In the genomic region with DNA sequence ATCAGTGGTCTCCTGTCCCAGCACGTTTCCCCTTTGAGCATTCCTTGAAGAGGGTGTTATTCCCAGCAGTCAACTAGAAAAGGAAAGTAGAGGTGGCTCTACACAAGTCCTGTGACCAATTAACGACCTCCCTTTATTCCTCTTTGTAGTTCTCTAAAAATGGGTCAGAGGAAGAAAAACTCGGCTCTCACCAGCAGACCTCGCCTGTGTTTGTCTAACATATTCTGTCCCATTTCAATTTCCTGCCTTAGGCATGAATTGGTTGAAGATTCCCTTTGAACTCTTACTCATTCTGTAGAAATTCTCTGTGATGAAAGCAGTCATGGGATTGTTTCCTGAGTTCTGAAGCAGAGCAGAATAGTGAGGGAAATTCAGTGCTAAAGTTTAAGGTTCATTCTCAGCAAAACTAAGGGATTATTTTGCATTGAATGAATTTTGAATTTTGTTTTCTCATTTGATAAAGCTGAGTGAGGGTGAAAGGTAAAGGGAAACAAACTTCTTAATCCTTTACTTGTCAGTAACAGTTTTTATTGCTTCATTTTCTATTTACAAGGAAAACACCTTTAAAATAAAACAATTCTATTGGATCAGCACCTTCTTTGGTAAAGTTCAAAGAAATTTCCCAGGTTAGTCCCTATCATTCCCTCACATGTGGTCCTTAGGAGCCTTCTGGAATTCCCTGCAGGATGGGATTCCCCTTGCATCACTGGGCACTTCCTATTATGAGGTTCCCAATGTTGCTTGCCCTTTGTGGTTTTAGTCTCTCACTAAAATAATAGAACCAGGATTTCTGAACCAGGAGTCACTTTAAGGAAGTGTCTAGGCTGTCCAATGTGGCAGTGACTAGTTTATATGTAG, we compare ENCODE assay signal across 1 cellular context.
TF ChIP-seq lines count a peak whose summit lies in the region.

No MANE protein-coding gene starts in this region.

TF ChIP-seq in HepG2, 621 proteins besides CTCF, POLR2A, EP300 and RAD21 (continued from another document and continues in another):
- TF ChIP-seq, protein P1, sequence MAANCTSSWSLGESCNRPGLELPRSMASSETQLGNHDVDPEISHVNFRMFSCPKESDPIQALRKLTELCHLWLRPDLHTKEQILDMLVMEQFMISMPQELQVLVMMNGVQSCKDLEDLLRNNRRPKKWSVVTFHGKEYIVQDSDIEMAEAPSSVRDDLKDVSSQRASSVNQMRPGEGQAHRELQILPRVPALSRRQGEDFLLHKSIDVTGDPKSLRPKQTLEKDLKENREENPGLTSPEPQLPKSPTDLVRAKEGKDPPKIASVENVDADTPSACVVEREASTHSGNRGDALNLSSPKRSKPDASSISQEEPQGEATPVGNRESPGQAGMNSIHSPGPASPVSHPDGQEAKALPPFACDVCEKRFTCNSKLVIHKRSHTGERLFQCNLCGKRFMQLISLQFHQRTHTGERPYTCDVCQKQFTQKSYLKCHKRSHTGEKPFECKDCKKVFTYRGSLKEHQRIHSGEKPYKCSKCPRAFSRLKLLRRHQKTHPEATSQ (CRISPR knock-in tag; IDR thresholded peaks at IDR 0.05; ENCODE audit: borderline replicate concordance), result no peak
- TF ChIP-seq ZNF589 (CRISPR knock-in tag; conservative IDR thresholded peaks at IDR 0.05) (no peak), ZNF569 (CRISPR knock-in tag; IDR thresholded peaks at IDR 0.05; ENCODE audit: borderline replicate concordance) (no peak), SRY (CRISPR knock-in tag; IDR thresholded peaks at IDR 0.05) (no peak), TOPORS (CRISPR knock-in tag; IDR thresholded peaks at IDR 0.05) (no peak), ZNF546 (CRISPR knock-in tag; conservative IDR thresholded peaks at IDR 0.05) (no peak), ZEB1 (IDR thresholded peaks at IDR 0.05; ENCODE audit: insufficient replicate concordance, low read depth) (no peak), ZBTB21 (CRISPR knock-in tag; IDR thresholded peaks at IDR 0.05) (no peak; the same call in 1 of the 2 replicates), TARDBP (CRISPR knock-in tag; IDR thresholded peaks at IDR 0.05) (peak; percentile 90), MAFK (conservative IDR thresholded peaks at IDR 0.05 in 1 of 2, IDR thresholded peaks at IDR 0.05 in 1 of 2; ENCODE audit: low read length in 2 of 2) (peak in 1 of 2 experiments; percentile 4; a peak in 2 of 4 replicates), ZZZ3 (CRISPR knock-in tag; IDR thresholded peaks at IDR 0.05; ENCODE audit: borderline replicate concordance) (peak; percentile 40; the same call in 1 of the 2 replicates), ATF7 (IDR thresholded peaks at IDR 0.05) (no peak), ATF7 (CRISPR knock-in tag; IDR thresholded peaks at IDR 0.05) (no peak; the same call in 1 of the 2 replicates), BHLHE40 (IDR thresholded peaks at IDR 0.05; ENCODE audit: low read length) (peak; percentile 21; the same call in 1 of the 2 replicates), NFIB (CRISPR knock-in tag; IDR thresholded peaks at IDR 0.05; ENCODE audit: borderline replicate concordance) (no peak), ZNF121 (CRISPR knock-in tag; IDR thresholded peaks at IDR 0.05) (peak; percentile 68; the same call in 1 of the 2 replicates), TMF1 (CRISPR knock-in tag; IDR thresholded peaks at IDR 0.05; ENCODE audit: low read depth) (no peak), NPAS2 (CRISPR knock-in tag; IDR thresholded peaks at IDR 0.05; ENCODE audit: borderline replicate concordance) (no peak), ZNF441 (CRISPR knock-in tag; IDR thresholded peaks at IDR 0.05; ENCODE audit: borderline replicate concordance) (no peak), U2AF1 (optimal IDR thresholded peaks at IDR 0.05; ENCODE audit: low read depth, low read length) (no peak), ZNF329 (CRISPR knock-in tag; IDR thresholded peaks at IDR 0.05; ENCODE audit: low read depth) (no peak), ZBTB20 (CRISPR knock-in tag; IDR thresholded peaks at IDR 0.05; ENCODE audit: borderline replicate concordance, low read depth) (peak; percentile 65; the same call in 1 of the 2 replicates), ZNF558 (CRISPR knock-in tag; IDR thresholded peaks at IDR 0.05; ENCODE audit: borderline replicate concordance) (no peak), ZNF446 (CRISPR knock-in tag; IDR thresholded peaks at IDR 0.05) (no peak), ELF1 (CRISPR knock-in tag; IDR thresholded peaks at IDR 0.05) (peak; percentile 58), FOXP1 (IDR thresholded peaks at IDR 0.05) (no peak), FOXP1 (CRISPR knock-in tag; IDR thresholded peaks at IDR 0.05) (peak; percentile 81), MAFF (IDR thresholded peaks at IDR 0.05; ENCODE audit: low read depth, low read length) (peak; percentile 28), ZNF160 (CRISPR knock-in tag; IDR thresholded peaks at IDR 0.05) (no peak)
- TF ChIP-seq, protein P2, sequence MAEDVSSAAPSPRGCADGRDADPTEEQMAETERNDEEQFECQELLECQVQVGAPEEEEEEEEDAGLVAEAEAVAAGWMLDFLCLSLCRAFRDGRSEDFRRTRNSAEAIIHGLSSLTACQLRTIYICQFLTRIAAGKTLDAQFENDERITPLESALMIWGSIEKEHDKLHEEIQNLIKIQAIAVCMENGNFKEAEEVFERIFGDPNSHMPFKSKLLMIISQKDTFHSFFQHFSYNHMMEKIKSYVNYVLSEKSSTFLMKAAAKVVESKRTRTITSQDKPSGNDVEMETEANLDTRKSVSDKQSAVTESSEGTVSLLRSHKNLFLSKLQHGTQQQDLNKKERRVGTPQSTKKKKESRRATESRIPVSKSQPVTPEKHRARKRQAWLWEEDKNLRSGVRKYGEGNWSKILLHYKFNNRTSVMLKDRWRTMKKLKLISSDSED (CRISPR knock-in tag; IDR thresholded peaks at IDR 0.05), result no peak
- TF ChIP-seq, protein P3, sequence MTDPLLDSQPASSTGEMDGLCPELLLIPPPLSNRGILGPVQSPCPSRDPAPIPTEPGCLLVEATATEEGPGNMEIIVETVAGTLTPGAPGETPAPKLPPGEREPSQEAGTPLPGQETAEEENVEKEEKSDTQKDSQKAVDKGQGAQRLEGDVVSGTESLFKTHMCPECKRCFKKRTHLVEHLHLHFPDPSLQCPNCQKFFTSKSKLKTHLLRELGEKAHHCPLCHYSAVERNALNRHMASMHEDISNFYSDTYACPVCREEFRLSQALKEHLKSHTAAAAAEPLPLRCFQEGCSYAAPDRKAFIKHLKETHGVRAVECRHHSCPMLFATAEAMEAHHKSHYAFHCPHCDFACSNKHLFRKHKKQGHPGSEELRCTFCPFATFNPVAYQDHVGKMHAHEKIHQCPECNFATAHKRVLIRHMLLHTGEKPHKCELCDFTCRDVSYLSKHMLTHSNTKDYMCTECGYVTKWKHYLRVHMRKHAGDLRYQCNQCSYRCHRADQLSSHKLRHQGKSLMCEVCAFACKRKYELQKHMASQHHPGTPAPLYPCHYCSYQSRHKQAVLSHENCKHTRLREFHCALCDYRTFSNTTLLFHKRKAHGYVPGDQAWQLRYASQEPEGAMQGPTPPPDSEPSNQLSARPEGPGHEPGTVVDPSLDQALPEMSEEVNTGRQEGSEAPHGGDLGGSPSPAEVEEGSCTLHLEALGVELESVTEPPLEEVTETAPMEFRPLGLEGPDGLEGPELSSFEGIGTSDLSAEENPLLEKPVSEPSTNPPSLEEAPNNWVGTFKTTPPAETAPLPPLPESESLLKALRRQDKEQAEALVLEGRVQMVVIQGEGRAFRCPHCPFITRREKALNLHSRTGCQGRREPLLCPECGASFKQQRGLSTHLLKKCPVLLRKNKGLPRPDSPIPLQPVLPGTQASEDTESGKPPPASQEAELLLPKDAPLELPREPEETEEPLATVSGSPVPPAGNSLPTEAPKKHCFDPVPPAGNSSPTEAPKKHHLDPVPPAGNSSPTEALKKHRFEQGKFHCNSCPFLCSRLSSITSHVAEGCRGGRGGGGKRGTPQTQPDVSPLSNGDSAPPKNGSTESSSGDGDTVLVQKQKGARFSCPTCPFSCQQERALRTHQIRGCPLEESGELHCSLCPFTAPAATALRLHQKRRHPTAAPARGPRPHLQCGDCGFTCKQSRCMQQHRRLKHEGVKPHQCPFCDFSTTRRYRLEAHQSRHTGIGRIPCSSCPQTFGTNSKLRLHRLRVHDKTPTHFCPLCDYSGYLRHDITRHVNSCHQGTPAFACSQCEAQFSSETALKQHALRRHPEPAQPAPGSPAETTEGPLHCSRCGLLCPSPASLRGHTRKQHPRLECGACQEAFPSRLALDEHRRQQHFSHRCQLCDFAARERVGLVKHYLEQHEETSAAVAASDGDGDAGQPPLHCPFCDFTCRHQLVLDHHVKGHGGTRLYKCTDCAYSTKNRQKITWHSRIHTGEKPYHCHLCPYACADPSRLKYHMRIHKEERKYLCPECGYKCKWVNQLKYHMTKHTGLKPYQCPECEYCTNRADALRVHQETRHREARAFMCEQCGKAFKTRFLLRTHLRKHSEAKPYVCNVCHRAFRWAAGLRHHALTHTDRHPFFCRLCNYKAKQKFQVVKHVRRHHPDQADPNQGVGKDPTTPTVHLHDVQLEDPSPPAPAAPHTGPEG (CRISPR knock-in tag; IDR thresholded peaks at IDR 0.05), result no peak; the same call in 1 of the 2 replicates
- TF ChIP-seq, protein P4, sequence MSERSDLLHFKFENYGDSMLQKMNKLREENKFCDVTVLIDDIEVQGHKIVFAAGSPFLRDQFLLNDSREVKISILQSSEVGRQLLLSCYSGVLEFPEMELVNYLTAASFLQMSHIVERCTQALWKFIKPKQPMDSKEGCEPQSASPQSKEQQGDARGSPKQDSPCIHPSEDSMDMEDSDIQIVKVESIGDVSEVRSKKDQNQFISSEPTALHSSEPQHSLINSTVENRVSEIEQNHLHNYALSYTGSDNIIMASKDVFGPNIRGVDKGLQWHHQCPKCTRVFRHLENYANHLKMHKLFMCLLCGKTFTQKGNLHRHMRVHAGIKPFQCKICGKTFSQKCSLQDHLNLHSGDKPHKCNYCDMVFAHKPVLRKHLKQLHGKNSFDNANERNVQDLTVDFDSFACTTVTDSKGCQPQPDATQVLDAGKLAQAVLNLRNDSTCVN (CRISPR knock-in tag; IDR thresholded peaks at IDR 0.05; ENCODE audit: borderline replicate concordance), result no peak
- TF ChIP-seq, protein P5, sequence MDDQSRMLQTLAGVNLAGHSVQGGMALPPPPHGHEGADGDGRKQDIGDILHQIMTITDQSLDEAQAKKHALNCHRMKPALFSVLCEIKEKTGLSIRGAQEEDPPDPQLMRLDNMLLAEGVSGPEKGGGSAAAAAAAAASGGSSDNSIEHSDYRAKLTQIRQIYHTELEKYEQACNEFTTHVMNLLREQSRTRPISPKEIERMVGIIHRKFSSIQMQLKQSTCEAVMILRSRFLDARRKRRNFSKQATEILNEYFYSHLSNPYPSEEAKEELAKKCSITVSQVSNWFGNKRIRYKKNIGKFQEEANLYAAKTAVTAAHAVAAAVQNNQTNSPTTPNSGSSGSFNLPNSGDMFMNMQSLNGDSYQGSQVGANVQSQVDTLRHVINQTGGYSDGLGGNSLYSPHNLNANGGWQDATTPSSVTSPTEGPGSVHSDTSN (CRISPR knock-in tag; IDR thresholded peaks at IDR 0.05; ENCODE audit: borderline replicate concordance), result no peak
- TF ChIP-seq, protein P6, sequence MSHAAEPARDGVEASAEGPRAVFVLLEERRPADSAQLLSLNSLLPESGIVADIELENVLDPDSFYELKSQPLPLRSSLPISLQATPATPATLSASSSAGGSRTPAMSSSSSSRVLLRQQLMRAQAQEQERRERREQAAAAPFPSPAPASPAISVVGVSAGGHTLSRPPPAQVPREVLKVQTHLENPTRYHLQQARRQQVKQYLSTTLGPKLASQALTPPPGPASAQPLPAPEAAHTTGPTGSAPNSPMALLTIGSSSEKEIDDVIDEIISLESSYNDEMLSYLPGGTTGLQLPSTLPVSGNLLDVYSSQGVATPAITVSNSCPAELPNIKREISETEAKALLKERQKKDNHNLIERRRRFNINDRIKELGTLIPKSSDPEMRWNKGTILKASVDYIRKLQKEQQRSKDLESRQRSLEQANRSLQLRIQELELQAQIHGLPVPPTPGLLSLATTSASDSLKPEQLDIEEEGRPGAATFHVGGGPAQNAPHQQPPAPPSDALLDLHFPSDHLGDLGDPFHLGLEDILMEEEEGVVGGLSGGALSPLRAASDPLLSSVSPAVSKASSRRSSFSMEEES (CRISPR knock-in tag; IDR thresholded peaks at IDR 0.05), result peak; percentile 100
- TF ChIP-seq, protein P7, sequence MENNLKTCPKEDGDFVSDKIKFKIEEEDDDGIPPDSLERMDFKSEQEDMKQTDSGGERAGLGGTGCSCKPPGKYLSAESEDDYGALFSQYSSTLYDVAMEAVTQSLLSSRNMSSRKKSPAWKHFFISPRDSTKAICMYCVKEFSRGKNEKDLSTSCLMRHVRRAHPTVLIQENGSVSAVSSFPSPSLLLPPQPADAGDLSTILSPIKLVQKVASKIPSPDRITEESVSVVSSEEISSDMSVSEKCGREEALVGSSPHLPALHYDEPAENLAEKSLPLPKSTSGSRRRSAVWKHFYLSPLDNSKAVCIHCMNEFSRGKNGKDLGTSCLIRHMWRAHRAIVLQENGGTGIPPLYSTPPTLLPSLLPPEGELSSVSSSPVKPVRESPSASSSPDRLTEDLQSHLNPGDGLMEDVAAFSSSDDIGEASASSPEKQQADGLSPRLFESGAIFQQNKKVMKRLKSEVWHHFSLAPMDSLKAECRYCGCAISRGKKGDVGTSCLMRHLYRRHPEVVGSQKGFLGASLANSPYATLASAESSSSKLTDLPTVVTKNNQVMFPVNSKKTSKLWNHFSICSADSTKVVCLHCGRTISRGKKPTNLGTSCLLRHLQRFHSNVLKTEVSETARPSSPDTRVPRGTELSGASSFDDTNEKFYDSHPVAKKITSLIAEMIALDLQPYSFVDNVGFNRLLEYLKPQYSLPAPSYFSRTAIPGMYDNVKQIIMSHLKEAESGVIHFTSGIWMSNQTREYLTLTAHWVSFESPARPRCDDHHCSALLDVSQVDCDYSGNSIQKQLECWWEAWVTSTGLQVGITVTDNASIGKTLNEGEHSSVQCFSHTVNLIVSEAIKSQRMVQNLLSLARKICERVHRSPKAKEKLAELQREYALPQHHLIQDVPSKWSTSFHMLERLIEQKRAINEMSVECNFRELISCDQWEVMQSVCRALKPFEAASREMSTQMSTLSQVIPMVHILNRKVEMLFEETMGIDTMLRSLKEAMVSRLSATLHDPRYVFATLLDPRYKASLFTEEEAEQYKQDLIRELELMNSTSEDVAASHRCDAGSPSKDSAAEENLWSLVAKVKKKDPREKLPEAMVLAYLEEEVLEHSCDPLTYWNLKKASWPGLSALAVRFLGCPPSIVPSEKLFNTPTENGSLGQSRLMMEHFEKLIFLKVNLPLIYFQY (CRISPR knock-in tag; IDR thresholded peaks at IDR 0.05; ENCODE audit: borderline replicate concordance), result peak; percentile 91; the same call in 1 of the 2 replicates
- TF ChIP-seq, protein P8, sequence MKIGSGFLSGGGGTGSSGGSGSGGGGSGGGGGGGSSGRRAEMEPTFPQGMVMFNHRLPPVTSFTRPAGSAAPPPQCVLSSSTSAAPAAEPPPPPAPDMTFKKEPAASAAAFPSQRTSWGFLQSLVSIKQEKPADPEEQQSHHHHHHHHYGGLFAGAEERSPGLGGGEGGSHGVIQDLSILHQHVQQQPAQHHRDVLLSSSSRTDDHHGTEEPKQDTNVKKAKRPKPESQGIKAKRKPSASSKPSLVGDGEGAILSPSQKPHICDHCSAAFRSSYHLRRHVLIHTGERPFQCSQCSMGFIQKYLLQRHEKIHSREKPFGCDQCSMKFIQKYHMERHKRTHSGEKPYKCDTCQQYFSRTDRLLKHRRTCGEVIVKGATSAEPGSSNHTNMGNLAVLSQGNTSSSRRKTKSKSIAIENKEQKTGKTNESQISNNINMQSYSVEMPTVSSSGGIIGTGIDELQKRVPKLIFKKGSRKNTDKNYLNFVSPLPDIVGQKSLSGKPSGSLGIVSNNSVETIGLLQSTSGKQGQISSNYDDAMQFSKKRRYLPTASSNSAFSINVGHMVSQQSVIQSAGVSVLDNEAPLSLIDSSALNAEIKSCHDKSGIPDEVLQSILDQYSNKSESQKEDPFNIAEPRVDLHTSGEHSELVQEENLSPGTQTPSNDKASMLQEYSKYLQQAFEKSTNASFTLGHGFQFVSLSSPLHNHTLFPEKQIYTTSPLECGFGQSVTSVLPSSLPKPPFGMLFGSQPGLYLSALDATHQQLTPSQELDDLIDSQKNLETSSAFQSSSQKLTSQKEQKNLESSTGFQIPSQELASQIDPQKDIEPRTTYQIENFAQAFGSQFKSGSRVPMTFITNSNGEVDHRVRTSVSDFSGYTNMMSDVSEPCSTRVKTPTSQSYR (CRISPR knock-in tag; IDR thresholded peaks at IDR 0.05; ENCODE audit: borderline replicate concordance), result peak; percentile 35; the same call in 1 of the 2 replicates
